Comparison of ENCODE assay signal across 31 cellular contexts in the genomic region with DNA sequence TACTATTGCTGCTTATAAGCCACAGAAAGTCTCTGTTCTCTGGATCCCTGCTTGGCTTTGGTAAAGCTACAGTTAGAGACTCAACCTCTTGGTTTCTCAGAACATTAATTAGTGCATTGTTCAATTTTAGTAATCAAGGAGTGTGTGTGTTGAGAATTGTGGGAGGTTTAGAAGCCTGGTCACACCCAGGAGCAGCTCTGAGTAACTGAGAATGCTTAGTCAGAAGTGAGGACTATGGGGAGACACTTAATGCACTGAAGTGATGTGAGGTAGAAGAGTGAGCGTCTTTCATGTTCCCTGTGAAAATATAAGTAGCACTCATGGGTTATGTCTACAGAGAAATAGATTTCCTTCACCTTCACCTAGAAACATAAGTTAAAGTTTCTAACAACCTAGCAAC. TPM values are rescaled to one million over a fixed set of nuclear protein-coding genes. Genes with fewer than 3 reads are reported as not detected.
A peak's percentile ranks its signal among the peaks of the same experiment; 100 is the strongest.
DNase-seq lines count a peak whose midpoint lies in the region; ATAC-seq, FAIRE-seq and TF ChIP-seq lines count a peak whose summit lies in the region.
"Had no signal": no experiment of that assay in that cellular context is flagged by ENCODE, and none has a peak within 500 bp of the region (broad histone marks: within the 10 kb centered on the region; RNA-seq: fewer than 3 reads in every experiment).

No MANE protein-coding gene starts in this region.

- peaks cover 3 to 40% of the 10 kb centered on the region in 2 experiments; a peak in 3 of 4 replicates for H3K79me1 ChIP-seq in IMR-90 (ENCODE audit: low read depth in 1 of 2, low read length in 2 of 2)

- H3K4me3 ChIP-seq in IMR-90 (ENCODE audit: insufficient read depth, low read depth, low read length) (no peak overlapping the region), left ventricle myocardium inferior (no peak overlapping the region)
- H3K4me3 ChIP-seq: adrenal gland, body of pancreas, esophagus squamous epithelium, heart left ventricle, Peyer's patch, prostate gland, thoracic aorta had no signal

- peak overlapping the region; percentile 55; the same call in 1 of the 2 replicates for H3K4me2 ChIP-seq in IMR-90 (ENCODE audit: low read depth, low read length)

- no TSS peak for BruUV-seq in IMR-90 (replicated peaks; lab: Mats Ljungman, UMichigan)

- H3K9me3 ChIP-seq in IMR-90 (ENCODE audit: control insufficient read depth, insufficient read depth, low read length) = no peaks in the 10 kb centered on the region
- no peaks in the 10 kb centered on the region for H3K9me3 ChIP-seq in left ventricle myocardium inferior (replicated peaks)
- H3K9me3 ChIP-seq: adrenal gland, BE2C, body of pancreas, esophagus squamous epithelium, heart left ventricle, Peyer's patch, prostate gland, thoracic aorta had no signal

- H3K23ac ChIP-seq in IMR-90 (ENCODE audit: low read depth, low read length) = no peak overlapping the region

- no peak for TF ChIP-seq RAD21 in IMR-90 (IDR thresholded peaks at IDR 0.05; ENCODE audit: low read length)

- dilution Hi-C loops in IMR-90 (cut with HindIII; ENCODE audit: low sequenced_read_pairs, unreplicated experiment) = no loop called here

- H2AK5ac ChIP-seq in IMR-90 (ENCODE audit: low read depth, low read length) = no peak overlapping the region

- intact Hi-C loops in IMR-90 (cut with micrococcal nuclease) = no loop called here
- intact Hi-C loops in left ventricle myocardium inferior (cut with micrococcal nuclease) = no loop called here

- H3K27ac Mint-ChIP-seq in activated T-cell treated with anti-CD3 and anti-CD28 coated beads, Interleukin-2, amount 50 U/mL, for 72 hours = no peak overlapping the region
- H3K27ac Mint-ChIP-seq: CD8-positive, alpha-beta T cell; endodermal cell; stimulated activated naive CD8-positive, alpha-beta T cell treated with anti-CD3 and anti-CD28 coated beads, Interleukin-15, Interleukin-2, amounts not matched to agents 100 ng/mL and 50 ng/mL, for 24 hours had no signal

- no peak overlapping the region for H2BK20ac ChIP-seq in IMR-90 (ENCODE audit: low read depth, low read length)

- no peak overlapping the region for H2AK9ac ChIP-seq in IMR-90 (replicated peaks; ENCODE audit: low read depth, low read length, poor library complexity)

- TF ChIP-seq POLR2A in GM12891 (IDR thresholded peaks at IDR 0.05; ENCODE audit: low read depth, low read length) (no peak), IMR-90 (IDR thresholded peaks at IDR 0.05; ENCODE audit: low read depth, low read length) (no peak)

- TF ChIP-seq CTCF in IMR-90 (conservative IDR thresholded peaks at IDR 0.05; ENCODE audit: low read depth, low read length) (no peak), foreskin keratinocyte (conservative IDR thresholded peaks at IDR 0.05) (no peak), left ventricle myocardium inferior (IDR thresholded peaks at IDR 0.05; ENCODE audit: borderline replicate concordance) (no peak)

- H3K4ac ChIP-seq in IMR-90 (ENCODE audit: low read depth, low read length) = no peak overlapping the region

- H2AFZ ChIP-seq in IMR-90 (replicated peaks; ENCODE audit: low read length, poor library complexity) = no peak overlapping the region

- H4K8ac ChIP-seq in IMR-90 (ENCODE audit: low read depth in 2 of 2, low read length in 2 of 2) = 0 out of 4 replicates have a peak overlapping the region, but pooled peaks of 1 of the 2 experiments have one; percentile 6

- WGBS in IMR-90 (ENCODE audit: extremely low coverage in 2 of 2, insufficient read length in 1 of 2), 2 experiments = no CpG with 5 or more reads among the region's 1 CpG

- peak; percentile 94 to 97 for ATAC-seq in activated T-cell treated with anti-CD3 and anti-CD28 coated beads, Interleukin-2, amount 50 U/mL, for 72 hours (replicated peaks in 1 of 2)
- peak; percentile 56 for ATAC-seq in IMR-90 (ENCODE audit: low read depth)
- peak; percentile 37 for ATAC-seq in foreskin keratinocyte
- ATAC-seq: body of pancreas; CD8-positive, alpha-beta T cell; heart left ventricle; sciatic nerve had no signal

- H3K4me1 ChIP-seq in IMR-90 (ENCODE audit: control insufficient read depth, insufficient read depth, low read length) = peaks cover 7% of the 10 kb centered on the region
- H3K4me1 ChIP-seq in foreskin keratinocyte = no peaks in the 10 kb centered on the region
- H3K4me1 ChIP-seq in left ventricle myocardium inferior = peaks cover 7% of the 10 kb centered on the region
- H3K4me1 ChIP-seq: BE2C, body of pancreas, prostate gland had no signal

- DNase-seq in activated T-cell treated with anti-CD3 and anti-CD28 coated beads, Interleukin-2, amount 50 U/mL, for 72 hours = peak; percentile 9 to 22
- DNase-seq in activated T-cell treated with anti-CD3 and anti-CD28 coated beads for 4 hours (no peak), GM12891 (ENCODE audit: insufficient read length, low spot score) (no peak), IMR-90 (no peak), foreskin keratinocyte (no peak), left ventricle myocardium inferior (no peak), RCC 7860 (ENCODE audit: low spot score) (no peak)
- DNase-seq: activated effector memory CD4-positive, alpha-beta T cell treated with anti-CD3 and anti-CD28 coated beads, Interleukin-2, amount 50 U/mL, for 16 hours; adrenal gland; BE2C; body of pancreas; CD8-positive, alpha-beta T cell; cerebellar nuclear complex; dermis blood vessel endothelial cell; EL; endodermal cell; esophagus squamous epithelium; foreskin melanocyte; GOT3; heart left ventricle; islet precursor cell; KBM-7; NCI-H1092; NCI-H1694; Peyer's patch; SHP77 treated with DMSO at 0.1 percent for 48 hours had no signal

- no peak overlapping the region for H2BK120ac ChIP-seq in IMR-90 (ENCODE audit: low read depth, low read length)

- peak overlapping the region; percentile 52 for H2BK5ac ChIP-seq in IMR-90 (ENCODE audit: low read depth, low read length, poor library complexity, severe bottlenecking)

- CTCF ChIA-PET in IMR-90 (lab: Yijun Ruan, JAX) = interaction anchor here (1.0 kb wide), 1 partner anchor 28 kb away, joined by 3 read pairs; no protein-coding TSS in a partner anchor

- FAIRE-seq in GM12891 (lab: Jason Lieb, UNC) (peak; percentile 23), RCC 7860 (lab: Jason Lieb, UNC) (no peak)
- FAIRE-seq: urothelium cell line had no signal

- in situ Hi-C loops in IMR-90 (cut with MboI; ENCODE audit: low sequenced_read_pairs) = no loop called here

- H3K27ac ChIP-seq in IMR-90 (ENCODE audit: insufficient read depth, low read length) (no peak overlapping the region), foreskin keratinocyte (no peak overlapping the region), left ventricle myocardium inferior (replicated peaks) (no peak overlapping the region)
- H3K27ac ChIP-seq: adrenal gland, body of pancreas, heart left ventricle, prostate gland, thoracic aorta had no signal

- H3K4me3 Mint-ChIP-seq in activated T-cell treated with anti-CD3 and anti-CD28 coated beads, Interleukin-2, amount 50 U/mL, for 72 hours = peak overlapping the region in 1 of 2 donors; percentile 36
- H3K4me3 Mint-ChIP-seq: CD8-positive, alpha-beta T cell; endodermal cell; stimulated activated naive CD8-positive, alpha-beta T cell treated with anti-CD3 and anti-CD28 coated beads, Interleukin-15, Interleukin-2, amounts not matched to agents 100 ng/mL and 50 ng/mL, for 24 hours had no signal

- no peaks in the 10 kb centered on the region for H3K9me3 Mint-ChIP-seq in activated T-cell treated with anti-CD3 and anti-CD28 coated beads, Interleukin-2, amount 50 U/mL, for 72 hours
- H3K9me3 Mint-ChIP-seq: CD8-positive, alpha-beta T cell; endodermal cell; stimulated activated naive CD8-positive, alpha-beta T cell treated with anti-CD3 and anti-CD28 coated beads, Interleukin-15, Interleukin-2, amounts not matched to agents 100 ng/mL and 50 ng/mL, for 24 hours had no signal

- H3K9ac ChIP-seq in IMR-90 (ENCODE audit: low read depth, low read length) = no peak overlapping the region

- H4K91ac ChIP-seq in IMR-90 (ENCODE audit: insufficient read depth, low read depth, low read length) = no peak overlapping the region

- H3K36me3 Mint-ChIP-seq in activated T-cell treated with anti-CD3 and anti-CD28 coated beads, Interleukin-2, amount 50 U/mL, for 72 hours (ENCODE audit: insufficient read depth in 2 of 2) = no peaks in the 10 kb centered on the region
- H3K36me3 Mint-ChIP-seq: CD8-positive, alpha-beta T cell had no signal

- no peak overlapping the region; the same call in 1 of the 2 replicates for H4K5ac ChIP-seq in IMR-90 (ENCODE audit: low read depth, low read length)

- H3K14ac ChIP-seq in IMR-90 (replicated peaks; ENCODE audit: low read depth, low read length) = no peak overlapping the region; the same call in 1 of the 2 replicates

- H3K36me3 ChIP-seq in IMR-90 (ENCODE audit: control insufficient read depth, insufficient read depth, low read length) (no peaks in the 10 kb centered on the region), left ventricle myocardium inferior (no peaks in the 10 kb centered on the region)
- H3K36me3 ChIP-seq: adrenal gland, BE2C, esophagus squamous epithelium, heart left ventricle, Peyer's patch, prostate gland, thoracic aorta had no signal

- POLR2A ChIA-PET in IMR-90 (lab: Charles Lee; ENCODE audit: unreplicated experiment) = no interaction called here

- H3K27me3 Mint-ChIP-seq in activated T-cell treated with anti-CD3 and anti-CD28 coated beads, Interleukin-2, amount 50 U/mL, for 72 hours (ENCODE audit: low read depth) = no peaks in the 10 kb centered on the region
- H3K27me3 Mint-ChIP-seq: stimulated activated naive CD8-positive, alpha-beta T cell treated with anti-CD3 and anti-CD28 coated beads, Interleukin-15, Interleukin-2, amounts not matched to agents 100 ng/mL and 50 ng/mL, for 24 hours had no signal

- no peaks in the 10 kb centered on the region for H4K20me1 ChIP-seq in IMR-90 (ENCODE audit: insufficient read depth, low read length)

- peaks cover 22% of the 10 kb centered on the region for H3K4me1 Mint-ChIP-seq in activated T-cell treated with anti-CD3 and anti-CD28 coated beads, Interleukin-2, amount 50 U/mL, for 72 hours (ENCODE audit: low read depth)

- H2BK15ac ChIP-seq in IMR-90 (ENCODE audit: low read depth, low read length) = no peak overlapping the region

- H3K27me3 ChIP-seq in IMR-90 (ENCODE audit: control insufficient read depth, insufficient read depth, low read length) (no peaks in the 10 kb centered on the region), foreskin keratinocyte (no peaks in the 10 kb centered on the region), left ventricle myocardium inferior (ENCODE audit: low read depth) (no peaks in the 10 kb centered on the region)
- H3K27me3 ChIP-seq: adrenal gland, BE2C, body of pancreas, esophagus squamous epithelium, heart left ventricle, Peyer's patch had no signal

- H3K9me1 ChIP-seq in IMR-90 (ENCODE audit: insufficient read depth, low read length) = peaks cover 3% of the 10 kb centered on the region; the same call in 1 of the 2 replicates

- no peak overlapping the region for H3K56ac ChIP-seq in IMR-90 (ENCODE audit: extremely low read depth, insufficient read depth, low read length)

- peak overlapping the region; percentile 83; the same call in 1 of the 2 replicates for H3K18ac ChIP-seq in IMR-90 (ENCODE audit: low read depth, low read length)

RNA-seq across cellular contexts. Expression of a gene that starts 8.3 kb away (rescaled TPM):
- 10 to 100 TPM; 60.7 to 76.9 TPM for total RNA-seq in activated T-cell treated with anti-CD3 and anti-CD28 coated beads, Interleukin-2, amount 50 U/mL, for 72 hours
- polyA plus RNA-seq in GM12891 (2012; ENCODE audit: low read depth, missing spikeins) = 60.5 TPM
- 757 and 978 TPM in 2 replicates for total RNA-seq in IMR-90 (2012; rRNA removed)
- 1,117 and 1,235 TPM in 2 replicates for polyA plus RNA-seq in IMR-90 (2012; rRNA removed)
- polyA plus RNA-seq in IMR-90 (2012; cell fraction: cytosol; rRNA removed) = 948 and 1,147 TPM in 2 replicates
- 396 and 625 TPM in 2 replicates for polyA plus RNA-seq in IMR-90 (2012; cell fraction: nucleus; rRNA removed; ENCODE audit: low replicate concordance)
- total RNA-seq in foreskin keratinocyte = 10.3 and 12.2 TPM in 2 replicates
- 10.2 and 10.9 TPM in 2 replicates for polyA plus RNA-seq in foreskin keratinocyte
- 89.4 TPM for total RNA-seq in left ventricle myocardium inferior
- total RNA-seq: endodermal cell had no signal

RNA-seq across cellular contexts. Expression of a gene that starts 29.7 kb away (rescaled TPM):
- total RNA-seq in activated T-cell treated with anti-CD3 and anti-CD28 coated beads, Interleukin-2, amount 50 U/mL, for 72 hours = 100 to 1,000 TPM; 111 to 138 TPM
- polyA plus RNA-seq in GM12891 (2012; ENCODE audit: low read depth, missing spikeins) = 47.1 TPM
- total RNA-seq in IMR-90 (2012; rRNA removed) (53.8 and 54.7 TPM in 2 replicates), foreskin keratinocyte (18.0 and 24.1 TPM in 2 replicates), left ventricle myocardium inferior (3.7 TPM)
- polyA plus RNA-seq in IMR-90 (2012; rRNA removed) (31.1 and 34.3 TPM in 2 replicates), foreskin keratinocyte (8.5 and 12.4 TPM in 2 replicates)
- 11.6 and 17.5 TPM in 2 replicates for polyA plus RNA-seq in IMR-90 (2012; cell fraction: cytosol; rRNA removed)
- polyA plus RNA-seq in IMR-90 (2012; cell fraction: nucleus; rRNA removed; ENCODE audit: low replicate concordance) = 7.6 and 49.3 TPM in 2 replicates

Comparison
In these comparisons a context has a peak if more than half of its experiments do, and no peak if none do; other contexts are left out.
1. DNase-seq: peak in activated T-cell treated with anti-CD3 and anti-CD28 coated beads, Interleukin-2, amount 50 U/mL, for 72 hours (2 of 2); none in activated T-cell treated with anti-CD3 and anti-CD28 coated beads for 4 hours (single experiment), GM12891 (single experiment), IMR-90 (single experiment), foreskin keratinocyte (0 of 2), left ventricle myocardium inferior (single experiment) and RCC 7860 (single experiment).
2. ATAC-seq: peak in every context shown above with its lines; median percentile 96 in activated T-cell treated with anti-CD3 and anti-CD28 coated beads, Interleukin-2, amount 50 U/mL, for 72 hours; 56 in IMR-90; 37 in foreskin keratinocyte.